Comparison of ENCODE assay signal across 2 cellular contexts in the genomic region with DNA sequence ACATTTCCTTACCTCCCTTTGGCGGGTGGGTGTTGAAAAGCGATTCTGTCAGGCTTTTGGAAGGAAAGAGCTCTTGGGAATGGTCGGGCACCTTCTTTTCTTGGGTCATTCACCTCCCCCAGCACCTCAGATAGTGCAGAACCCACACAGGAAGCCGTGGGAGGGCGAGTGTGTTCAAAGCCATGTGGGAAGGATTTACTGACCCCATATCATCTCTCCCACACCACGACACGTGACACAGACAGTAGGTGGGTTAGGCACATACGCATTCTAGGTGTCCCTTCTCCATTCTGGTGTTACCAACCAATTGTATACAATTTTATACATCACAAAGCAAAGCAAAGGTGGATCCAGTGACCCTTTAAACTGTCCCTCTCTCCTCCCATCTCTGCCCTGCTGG.
TF ChIP-seq lines count a peak whose summit lies in the region.

No MANE protein-coding gene starts in this region.

TF ChIP-seq in HepG2, 621 proteins besides CTCF, POLR2A, EP300 and RAD21 (continued from another document):
- TF ChIP-seq, protein P1, sequence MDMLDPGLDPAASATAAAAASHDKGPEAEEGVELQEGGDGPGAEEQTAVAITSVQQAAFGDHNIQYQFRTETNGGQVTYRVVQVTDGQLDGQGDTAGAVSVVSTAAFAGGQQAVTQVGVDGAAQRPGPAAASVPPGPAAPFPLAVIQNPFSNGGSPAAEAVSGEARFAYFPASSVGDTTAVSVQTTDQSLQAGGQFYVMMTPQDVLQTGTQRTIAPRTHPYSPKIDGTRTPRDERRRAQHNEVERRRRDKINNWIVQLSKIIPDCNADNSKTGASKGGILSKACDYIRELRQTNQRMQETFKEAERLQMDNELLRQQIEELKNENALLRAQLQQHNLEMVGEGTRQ (IDR thresholded peaks at IDR 0.05; ENCODE audit: low read depth, low read length), result peak; percentile 16; the same call in 1 of the 2 replicates
- TF ChIP-seq, protein P1 (CRISPR knock-in tag; IDR thresholded peaks at IDR 0.05; ENCODE audit: borderline replicate concordance), result no peak

TF ChIP-seq in K562, 482 proteins besides CTCF, POLR2A, EP300 and RAD21 (continued from another document):
- TF ChIP-seq, protein P1 (CRISPR knock-in tag; IDR thresholded peaks at IDR 0.05), result peak; percentile 53
- peak; percentile 37; the same call in 1 of the 2 replicates for TF ChIP-seq ETV1 (tag; conservative IDR thresholded peaks at IDR 0.05; ENCODE audit: low read depth)
- TF ChIP-seq ZBTB17 (CRISPR knock-in tag; IDR thresholded peaks at IDR 0.05), result no peak
- TF ChIP-seq SP1 (CRISPR knock-in tag; IDR thresholded peaks at IDR 0.05), result no peak
- TF ChIP-seq, protein P2, sequence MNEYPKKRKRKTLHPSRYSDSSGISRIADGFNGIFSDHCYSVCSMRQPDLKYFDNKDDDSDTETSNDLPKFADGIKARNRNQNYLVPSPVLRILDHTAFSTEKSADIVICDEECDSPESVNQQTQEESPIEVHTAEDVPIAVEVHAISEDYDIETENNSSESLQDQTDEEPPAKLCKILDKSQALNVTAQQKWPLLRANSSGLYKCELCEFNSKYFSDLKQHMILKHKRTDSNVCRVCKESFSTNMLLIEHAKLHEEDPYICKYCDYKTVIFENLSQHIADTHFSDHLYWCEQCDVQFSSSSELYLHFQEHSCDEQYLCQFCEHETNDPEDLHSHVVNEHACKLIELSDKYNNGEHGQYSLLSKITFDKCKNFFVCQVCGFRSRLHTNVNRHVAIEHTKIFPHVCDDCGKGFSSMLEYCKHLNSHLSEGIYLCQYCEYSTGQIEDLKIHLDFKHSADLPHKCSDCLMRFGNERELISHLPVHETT (CRISPR knock-in tag; conservative IDR thresholded peaks at IDR 0.05 in 1 of 2, IDR thresholded peaks at IDR 0.05 in 1 of 2), result no peak
- TF ChIP-seq CBFA2T2 (conservative IDR thresholded peaks at IDR 0.05), result 0 out of 2 replicates have a peak, but pooled peaks have one; percentile 15
- TF ChIP-seq, protein P3, sequence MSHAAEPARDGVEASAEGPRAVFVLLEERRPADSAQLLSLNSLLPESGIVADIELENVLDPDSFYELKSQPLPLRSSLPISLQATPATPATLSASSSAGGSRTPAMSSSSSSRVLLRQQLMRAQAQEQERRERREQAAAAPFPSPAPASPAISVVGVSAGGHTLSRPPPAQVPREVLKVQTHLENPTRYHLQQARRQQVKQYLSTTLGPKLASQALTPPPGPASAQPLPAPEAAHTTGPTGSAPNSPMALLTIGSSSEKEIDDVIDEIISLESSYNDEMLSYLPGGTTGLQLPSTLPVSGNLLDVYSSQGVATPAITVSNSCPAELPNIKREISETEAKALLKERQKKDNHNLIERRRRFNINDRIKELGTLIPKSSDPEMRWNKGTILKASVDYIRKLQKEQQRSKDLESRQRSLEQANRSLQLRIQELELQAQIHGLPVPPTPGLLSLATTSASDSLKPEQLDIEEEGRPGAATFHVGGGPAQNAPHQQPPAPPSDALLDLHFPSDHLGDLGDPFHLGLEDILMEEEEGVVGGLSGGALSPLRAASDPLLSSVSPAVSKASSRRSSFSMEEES (CRISPR knock-in tag; IDR thresholded peaks at IDR 0.05), result peak; percentile 56
- TF ChIP-seq ADNP (tag; IDR thresholded peaks at IDR 0.05), result no peak
- TF ChIP-seq TCF3 (CRISPR knock-in tag; IDR thresholded peaks at IDR 0.05), result peak; percentile 41; the same call in 1 of the 2 replicates
- TF ChIP-seq, protein P4, sequence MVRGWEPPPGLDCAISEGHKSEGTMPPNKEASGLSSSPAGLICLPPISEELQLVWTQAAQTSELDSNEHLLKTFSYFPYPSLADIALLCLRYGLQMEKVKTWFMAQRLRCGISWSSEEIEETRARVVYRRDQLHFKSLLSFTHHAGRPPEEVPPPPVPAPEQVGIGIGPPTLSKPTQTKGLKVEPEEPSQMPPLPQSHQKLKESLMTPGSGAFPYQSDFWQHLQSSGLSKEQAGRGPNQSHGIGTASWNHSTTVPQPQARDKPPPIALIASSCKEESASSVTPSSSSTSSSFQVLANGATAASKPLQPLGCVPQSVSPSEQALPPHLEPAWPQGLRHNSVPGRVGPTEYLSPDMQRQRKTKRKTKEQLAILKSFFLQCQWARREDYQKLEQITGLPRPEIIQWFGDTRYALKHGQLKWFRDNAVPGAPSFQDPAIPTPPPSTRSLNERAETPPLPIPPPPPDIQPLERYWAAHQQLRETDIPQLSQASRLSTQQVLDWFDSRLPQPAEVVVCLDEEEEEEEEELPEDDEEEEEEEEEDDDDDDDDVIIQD (CRISPR knock-in tag; IDR thresholded peaks at IDR 0.05), result no peak
- no peak for TF ChIP-seq MCM7 (IDR thresholded peaks at IDR 0.05)
